Comparison of ENCODE assay signal across 17 cellular contexts in the genomic region with DNA sequence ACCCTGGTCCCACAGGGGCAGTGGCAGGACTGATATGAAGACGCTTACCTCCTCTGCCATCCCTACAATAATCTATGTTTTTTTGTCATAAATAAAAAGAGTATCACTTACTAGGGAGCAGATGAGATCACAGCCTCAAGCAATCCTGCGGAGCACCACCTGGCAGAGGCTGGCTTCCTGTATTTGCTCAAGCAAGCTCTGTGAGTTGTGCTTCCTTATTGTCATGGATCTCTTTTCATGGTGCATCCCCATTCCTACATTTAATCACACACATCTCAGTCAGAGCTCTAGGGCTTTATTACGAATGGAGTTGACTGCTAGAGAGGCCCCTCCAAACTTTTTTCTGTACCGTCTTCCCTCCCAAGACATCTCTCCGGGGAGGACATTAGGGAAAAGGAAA.
DNase-seq lines count a peak whose midpoint lies in the region; ATAC-seq and TF ChIP-seq lines count a peak whose summit lies in the region.
"Had no signal": no experiment of that assay in that cellular context is flagged by ENCODE, and none has a peak within 500 bp of the region (broad histone marks: within the 10 kb centered on the region; RNA-seq: fewer than 3 reads in every experiment).

No MANE protein-coding gene starts in this region.

- H3K4me3 Mint-ChIP-seq in WTC11 = no peak overlapping the region
- no peak overlapping the region for H3K4me3 Mint-ChIP-seq in naive thymus-derived CD8-positive, alpha-beta T cell

- H3K27ac ChIP-seq in lower lobe of right lung = no peak overlapping the region
- H3K27ac ChIP-seq: cardiac muscle cell, left ventricle myocardium inferior, PC-9, right atrium auricular region, tibial artery had no signal

- H3K4me3 ChIP-seq in lower lobe of right lung = no peak overlapping the region
- H3K4me3 ChIP-seq: cardiac muscle cell, left ventricle myocardium inferior, PC-9, right atrium auricular region, tibial artery had no signal

- H3K4me1 Mint-ChIP-seq in WTC11 = peaks cover 60% of the 10 kb centered on the region
- peaks cover 3 to 49% (median 17%) of the 10 kb centered on the region in 4 donors for H3K4me1 Mint-ChIP-seq in naive thymus-derived CD8-positive, alpha-beta T cell

- no peaks in the 10 kb centered on the region for H3K27me3 Mint-ChIP-seq in WTC11 (ENCODE audit: low read depth)
- peaks cover 0 to 4% (median 1%) of the 10 kb centered on the region in 5 donors for H3K27me3 Mint-ChIP-seq in naive thymus-derived CD8-positive, alpha-beta T cell
- H3K27me3 Mint-ChIP-seq: activated B cell treated with CpG ODN at 0.5 μM for 24 hours had no signal

- DNase-seq in G401 (ENCODE audit: low spot score) (peak; percentile 83), NCI-H2081 (lab: John Stamatoyannopoulos, UW) (peak; percentile 38 to 75), WTC11 (ENCODE audit: low spot score) (peak; percentile 31), left kidney (ENCODE audit: low read depth, low spot score) (peak; percentile 40), NCI-H2227 (lab: John Stamatoyannopoulos, UW; ENCODE audit: unreplicated experiment) (no peak), lower lobe of right lung (no peak), GM20000 (ENCODE audit: low spot score) (no peak)
- DNase-seq in naive thymus-derived CD8-positive, alpha-beta T cell = no peak
- DNase-seq: activated B cell treated with CpG ODN at 0.5 μM for 24 hours, AML-193, left ventricle myocardium inferior, NCI-H1417 treated with DMSO at 0.1 percent for 48 hours, PC-9, tibial artery had no signal

- CTCF ChIA-PET in WTC11 (lab: Charles Lee) = no interaction called here

- in situ Hi-C loops in G401 (cut with HindIII; ENCODE audit: low sequenced_read_pairs) = no loop called here

- H3K36me3 Mint-ChIP-seq in WTC11 = peaks cover 5% of the 10 kb centered on the region; the same call in 1 of the 2 replicates
- peaks cover 4 to 5% (median 4%) of the 10 kb centered on the region in 3 donors for H3K36me3 Mint-ChIP-seq in naive thymus-derived CD8-positive, alpha-beta T cell
- H3K36me3 Mint-ChIP-seq: activated naive CD4-positive, alpha-beta T cell treated with anti-CD3 and anti-CD28 coated beads, Interleukin-2, amount 50 U/mL, for 72 hours had no signal

- POLR2A ChIA-PET in WTC11 (lab: Charles Lee) = no interaction called here
- POLR2A ChIA-PET in naive thymus-derived CD8-positive, alpha-beta T cell (lab: Charles Lee) = no interaction called here

- H3K36me3 ChIP-seq in lower lobe of right lung = no peaks in the 10 kb centered on the region
- H3K36me3 ChIP-seq: cardiac muscle cell, left ventricle myocardium inferior, right atrium auricular region, tibial artery had no signal

- H3K27me3 ChIP-seq in lower lobe of right lung (ENCODE audit: low read depth) = no peaks in the 10 kb centered on the region
- H3K27me3 ChIP-seq: cardiac muscle cell, right atrium auricular region, tibial artery had no signal

- peak overlapping the region; percentile 83 for H3K27ac Mint-ChIP-seq in WTC11
- no peak overlapping the region for H3K27ac Mint-ChIP-seq in naive thymus-derived CD8-positive, alpha-beta T cell
- H3K27ac Mint-ChIP-seq: activated B cell treated with CpG ODN at 0.5 μM for 24 hours; activated naive CD4-positive, alpha-beta T cell treated with anti-CD3 and anti-CD28 coated beads, Interleukin-2, amount 50 U/mL, for 72 hours had no signal

- H3K9me3 Mint-ChIP-seq in WTC11 = peaks cover 6% of the 10 kb centered on the region; the same call in 1 of the 2 replicates
- H3K9me3 Mint-ChIP-seq in naive thymus-derived CD8-positive, alpha-beta T cell = peaks cover 0 to 4% (median 0%) of the 10 kb centered on the region in 9 donors
- H3K9me3 Mint-ChIP-seq: activated B cell treated with CpG ODN at 0.5 μM for 24 hours; activated naive CD4-positive, alpha-beta T cell treated with anti-CD3 and anti-CD28 coated beads, Interleukin-2, amount 50 U/mL, for 72 hours had no signal

- no peak for TF ChIP-seq CTCF in WTC11 (IDR thresholded peaks at IDR 0.05)
- no peak for TF ChIP-seq CTCF in lower lobe of right lung (IDR thresholded peaks at IDR 0.05)
- TF ChIP-seq CTCF in GM20000 (IDR thresholded peaks at IDR 0.05; ENCODE audit: extremely low read depth, missing control alignments) = no peak

- no peaks in the 10 kb centered on the region for H3K9me3 ChIP-seq in lower lobe of right lung
- H3K9me3 ChIP-seq: left ventricle myocardium inferior, right atrium auricular region had no signal

- intact Hi-C loops in lower lobe of right lung (cut with DNase I) = no loop called here

- ATAC-seq in WTC11 = peak; percentile 97
- no peak for ATAC-seq in naive thymus-derived CD8-positive, alpha-beta T cell
- ATAC-seq in lower lobe of right lung = no peak
- ATAC-seq: activated naive CD4-positive, alpha-beta T cell treated with anti-CD3 and anti-CD28 coated beads, Interleukin-2, amount 50 U/mL, for 72 hours had no signal

- H3K4me1 ChIP-seq in lower lobe of right lung = peaks cover 6% of the 10 kb centered on the region

TF ChIP-seq in WTC11, 78 proteins besides CTCF, POLR2A, EP300 and RAD21:
- TF ChIP-seq, protein P1, sequence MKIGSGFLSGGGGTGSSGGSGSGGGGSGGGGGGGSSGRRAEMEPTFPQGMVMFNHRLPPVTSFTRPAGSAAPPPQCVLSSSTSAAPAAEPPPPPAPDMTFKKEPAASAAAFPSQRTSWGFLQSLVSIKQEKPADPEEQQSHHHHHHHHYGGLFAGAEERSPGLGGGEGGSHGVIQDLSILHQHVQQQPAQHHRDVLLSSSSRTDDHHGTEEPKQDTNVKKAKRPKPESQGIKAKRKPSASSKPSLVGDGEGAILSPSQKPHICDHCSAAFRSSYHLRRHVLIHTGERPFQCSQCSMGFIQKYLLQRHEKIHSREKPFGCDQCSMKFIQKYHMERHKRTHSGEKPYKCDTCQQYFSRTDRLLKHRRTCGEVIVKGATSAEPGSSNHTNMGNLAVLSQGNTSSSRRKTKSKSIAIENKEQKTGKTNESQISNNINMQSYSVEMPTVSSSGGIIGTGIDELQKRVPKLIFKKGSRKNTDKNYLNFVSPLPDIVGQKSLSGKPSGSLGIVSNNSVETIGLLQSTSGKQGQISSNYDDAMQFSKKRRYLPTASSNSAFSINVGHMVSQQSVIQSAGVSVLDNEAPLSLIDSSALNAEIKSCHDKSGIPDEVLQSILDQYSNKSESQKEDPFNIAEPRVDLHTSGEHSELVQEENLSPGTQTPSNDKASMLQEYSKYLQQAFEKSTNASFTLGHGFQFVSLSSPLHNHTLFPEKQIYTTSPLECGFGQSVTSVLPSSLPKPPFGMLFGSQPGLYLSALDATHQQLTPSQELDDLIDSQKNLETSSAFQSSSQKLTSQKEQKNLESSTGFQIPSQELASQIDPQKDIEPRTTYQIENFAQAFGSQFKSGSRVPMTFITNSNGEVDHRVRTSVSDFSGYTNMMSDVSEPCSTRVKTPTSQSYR (CRISPR knock-in tag; IDR thresholded peaks at IDR 0.05) = no peak
- TF ChIP-seq ZNF263 (CRISPR knock-in tag; IDR thresholded peaks at IDR 0.05; ENCODE audit: low read depth) = 0 out of 2 replicates have a peak, but pooled peaks have one; percentile 27
- TF ChIP-seq CBFB (CRISPR knock-in tag; IDR thresholded peaks at IDR 0.05; ENCODE audit: low read depth) = no peak
- no peak for TF ChIP-seq ATF1 (CRISPR knock-in tag; IDR thresholded peaks at IDR 0.05)
- no peak for TF ChIP-seq TP53 (CRISPR knock-in tag; IDR thresholded peaks at IDR 0.05)
TF ChIP-seq in WTC11: peak in this region for 1.

Comparison
In these comparisons a context has a peak if more than half of its experiments do, and no peak if none do; other contexts are left out.
1. DNase-seq: peak in G401 (single experiment), NCI-H2081 (2 of 2), WTC11 (single experiment) and left kidney (single experiment); none in NCI-H2227 (single experiment), naive thymus-derived CD8-positive, alpha-beta T cell (0 of 10), lower lobe of right lung (single experiment) and GM20000 (single experiment).